8 cellular contexts compared by ENCODE assay signal in the genomic region with DNA sequence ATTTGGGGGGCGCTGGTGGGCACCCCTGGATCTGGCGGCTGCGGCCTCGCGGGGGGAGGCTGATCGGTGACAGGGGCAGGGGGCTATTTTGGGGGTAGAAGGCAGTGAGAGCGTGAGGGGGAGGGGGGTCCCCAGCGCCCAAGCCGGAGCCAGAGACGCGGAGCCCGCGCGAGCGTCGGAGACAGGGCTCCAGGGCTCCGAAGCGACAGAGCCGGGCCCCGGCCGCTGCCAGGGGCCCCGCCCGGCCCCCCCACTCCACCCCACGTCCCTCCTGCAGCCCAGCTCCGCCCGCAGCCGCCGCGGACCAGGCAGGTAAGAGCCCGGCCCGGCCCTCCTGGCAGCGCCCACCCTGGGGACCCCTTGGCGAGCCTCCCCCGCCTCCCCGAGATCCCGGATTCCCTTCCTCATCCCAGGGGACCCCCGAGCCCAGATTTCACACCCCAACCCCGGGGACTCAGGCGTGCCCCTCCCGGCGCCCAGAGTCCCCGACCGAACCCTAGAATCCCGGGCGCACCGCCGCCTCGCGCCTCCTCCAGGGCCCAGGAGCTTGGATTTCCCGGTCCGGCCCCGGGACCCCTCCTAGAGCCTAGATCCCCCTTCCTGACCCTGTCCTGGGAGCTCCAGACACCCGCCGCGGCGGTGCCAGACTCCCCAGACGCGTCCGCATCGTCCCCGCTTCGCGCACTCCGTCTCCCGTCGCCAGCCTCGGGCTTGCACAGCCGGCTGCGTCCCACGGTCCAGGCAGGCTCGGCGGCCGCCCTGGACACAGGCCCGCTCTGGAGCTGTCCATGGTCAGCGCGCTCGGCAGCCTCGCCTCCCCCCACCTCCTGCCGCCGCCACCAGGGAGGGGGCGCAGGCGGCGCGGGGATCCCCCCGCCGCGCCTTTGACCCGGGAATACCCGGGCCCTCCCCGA. TPM values are rescaled to one million over a fixed set of nuclear protein-coding genes. Genes with fewer than 3 reads are reported as not detected.
DNase-seq lines count a peak whose midpoint lies in the region; ATAC-seq, FAIRE-seq and TF ChIP-seq lines count a peak whose summit lies in the region.

TSS of gene PPFIA3 (plus strand) at position 134 of the 914 bp plus-strand sequence. CDS start 8,330 bp downstream, outside the sequence.

- no peak for FAIRE-seq in RCC 7860 (lab: Jason Lieb, UNC)

- peaks cover 17 to 40% (median 28%) of the 10 kb centered on the region in 3 donors for H3K4me1 ChIP-seq in skeletal muscle tissue (ENCODE audit: control insufficient read depth in 3 of 3, insufficient read depth in 3 of 3, low read length in 3 of 3)

- peak within 1 kb of the TSS; percentile 60 to 86 (median 85) for H3K9ac ChIP-seq in skeletal muscle tissue (ENCODE audit: low read depth in 1 of 3, low read length in 3 of 3)

- no peak for TF ChIP-seq CTCF in cardiac fibroblast (IDR thresholded peaks at IDR 0.05; ENCODE audit: low read depth, low read length)

- DNase-seq in DMS79 treated with DMSO at 0.1 percent for 48 hours (lab: John Stamatoyannopoulos, UW) (peak; percentile 38), DMS79 (lab: John Stamatoyannopoulos, UW) (no peak), RCC 7860 (ENCODE audit: low spot score) (peak; percentile 14), cardiac fibroblast (ENCODE audit: low read depth in 2 of 2) (peak; percentile 59 to 68), iris pigment epithelial cell (ENCODE audit: low read depth) (peak; percentile 68), SKM-1 treated with dmso at 0.1 percent for 144 hours (lab: John Stamatoyannopoulos, UW; ENCODE audit: unreplicated experiment) (no peak)

- H3K4me3 ChIP-seq in cardiac fibroblast (replicated peaks in 1 of 2; ENCODE audit: low read depth in 2 of 2, low read length in 2 of 2), result peak within 1 kb of the TSS; percentile 71 to 76
- peak within 1 kb of the TSS; percentile 64 to 87 (median 85) for H3K4me3 ChIP-seq in skeletal muscle tissue (ENCODE audit: low read length in 3 of 3)

- H3K36me3 ChIP-seq in skeletal muscle tissue (ENCODE audit: control insufficient read depth in 3 of 3, insufficient read depth in 3 of 3, low read length in 3 of 3), result peaks cover 2 to 7% (median 6%) of the 10 kb centered on the region in 3 donors

- no peak for ATAC-seq in HG03175 (IDR thresholded peaks at IDR 0.05; ENCODE audit: unreplicated experiment)

- no peaks in the 10 kb centered on the region for H3K9me3 ChIP-seq in skeletal muscle tissue (ENCODE audit: control insufficient read depth in 3 of 3, low read length in 3 of 3)

- H3K27ac ChIP-seq in skeletal muscle tissue (ENCODE audit: low read depth, low read length), result peak within 1 kb of the TSS; percentile 95

- peaks cover 0 to 3% (median 0%) of the 10 kb centered on the region in 3 donors for H3K27me3 ChIP-seq in skeletal muscle tissue (ENCODE audit: control insufficient read depth in 3 of 3, insufficient read depth in 3 of 3, low read length in 3 of 3)

RNA-seq across cellular contexts. Expression of gene PPFIA3, which starts in this region (rescaled TPM):
- total RNA-seq in skeletal muscle tissue, result 3.1 TPM

Comparison
In these comparisons a context has a peak if more than half of its experiments do, and no peak if none do; other contexts are left out.
1. DNase-seq: peak in DMS79 treated with DMSO at 0.1 percent for 48 hours (single experiment), RCC 7860 (single experiment), cardiac fibroblast (2 of 2) and iris pigment epithelial cell (single experiment); none in DMS79 (single experiment) and SKM-1 treated with dmso at 0.1 percent for 144 hours (single experiment).